Comparison of ENCODE assay signal across 1 cellular context in genomic region chr11:46541593-46542371, GRCh38.
TF ChIP-seq lines count a peak whose summit lies in the region.

No MANE protein-coding gene starts in this region.

TF ChIP-seq in GM12878, 131 proteins besides CTCF, POLR2A, EP300 and RAD21:
- TF ChIP-seq SREBF2 (IDR thresholded peaks at IDR 0.05; ENCODE audit: low read length) (no peak), NKRF (conservative IDR thresholded peaks at IDR 0.05) (no peak), LARP7 (IDR thresholded peaks at IDR 0.05) (no peak), SRF (IDR thresholded peaks at IDR 0.05; ENCODE audit: low read depth in 2 of 2, low read length in 2 of 2) (no peak), TAF1 (IDR thresholded peaks at IDR 0.05; ENCODE audit: borderline replicate concordance, low read depth, low read length) (no peak), IRF4 (IDR thresholded peaks at IDR 0.05; ENCODE audit: low read depth, low read length) (no peak), SREBF1 (IDR thresholded peaks at IDR 0.05; ENCODE audit: low read length) (no peak), STAT1 (conservative IDR thresholded peaks at IDR 0.05) (no peak)
- TF ChIP-seq, protein P1, sequence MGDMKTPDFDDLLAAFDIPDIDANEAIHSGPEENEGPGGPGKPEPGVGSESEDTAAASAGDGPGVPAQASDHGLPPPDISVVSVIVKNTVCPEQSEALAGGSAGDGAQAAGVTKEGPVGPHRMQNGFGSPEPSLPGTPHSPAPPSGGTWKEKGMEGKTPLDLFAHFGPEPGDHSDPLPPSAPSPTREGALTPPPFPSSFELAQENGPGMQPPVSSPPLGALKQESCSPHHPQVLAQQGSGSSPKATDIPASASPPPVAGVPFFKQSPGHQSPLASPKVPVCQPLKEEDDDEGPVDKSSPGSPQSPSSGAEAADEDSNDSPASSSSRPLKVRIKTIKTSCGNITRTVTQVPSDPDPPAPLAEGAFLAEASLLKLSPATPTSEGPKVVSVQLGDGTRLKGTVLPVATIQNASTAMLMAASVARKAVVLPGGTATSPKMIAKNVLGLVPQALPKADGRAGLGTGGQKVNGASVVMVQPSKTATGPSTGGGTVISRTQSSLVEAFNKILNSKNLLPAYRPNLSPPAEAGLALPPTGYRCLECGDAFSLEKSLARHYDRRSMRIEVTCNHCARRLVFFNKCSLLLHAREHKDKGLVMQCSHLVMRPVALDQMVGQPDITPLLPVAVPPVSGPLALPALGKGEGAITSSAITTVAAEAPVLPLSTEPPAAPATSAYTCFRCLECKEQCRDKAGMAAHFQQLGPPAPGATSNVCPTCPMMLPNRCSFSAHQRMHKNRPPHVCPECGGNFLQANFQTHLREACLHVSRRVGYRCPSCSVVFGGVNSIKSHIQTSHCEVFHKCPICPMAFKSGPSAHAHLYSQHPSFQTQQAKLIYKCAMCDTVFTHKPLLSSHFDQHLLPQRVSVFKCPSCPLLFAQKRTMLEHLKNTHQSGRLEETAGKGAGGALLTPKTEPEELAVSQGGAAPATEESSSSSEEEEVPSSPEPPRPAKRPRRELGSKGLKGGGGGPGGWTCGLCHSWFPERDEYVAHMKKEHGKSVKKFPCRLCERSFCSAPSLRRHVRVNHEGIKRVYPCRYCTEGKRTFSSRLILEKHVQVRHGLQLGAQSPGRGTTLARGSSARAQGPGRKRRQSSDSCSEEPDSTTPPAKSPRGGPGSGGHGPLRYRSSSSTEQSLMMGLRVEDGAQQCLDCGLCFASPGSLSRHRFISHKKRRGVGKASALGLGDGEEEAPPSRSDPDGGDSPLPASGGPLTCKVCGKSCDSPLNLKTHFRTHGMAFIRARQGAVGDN (IDR thresholded peaks at IDR 0.05): no peak
